In the genomic region with DNA sequence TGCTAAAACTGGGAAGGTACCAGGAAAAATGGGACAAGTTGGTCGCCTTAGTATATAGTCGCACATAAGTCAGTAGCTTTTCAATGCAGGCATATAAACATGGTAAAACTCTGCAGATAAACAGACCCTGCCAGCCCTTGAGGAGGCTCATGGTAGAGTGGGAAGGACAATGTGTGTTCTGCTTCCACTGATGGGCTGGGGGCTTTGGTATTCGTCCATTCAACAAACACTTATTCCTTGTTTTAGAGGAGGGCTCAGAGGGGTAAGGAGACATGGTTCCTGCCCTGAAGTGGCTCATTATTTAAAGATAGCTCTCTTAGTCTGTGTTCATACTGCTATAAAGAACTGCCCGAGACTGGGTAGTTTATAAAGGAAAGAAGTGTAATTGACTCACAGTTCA, we compare ENCODE assay signal across 13 cellular contexts. TPM values are rescaled to one million over a fixed set of nuclear protein-coding genes. Genes with fewer than 3 reads are reported as not detected.
"Had no signal": no experiment of that assay in that cellular context is flagged by ENCODE, and none has a peak within 500 bp of the region (broad histone marks: within the 10 kb centered on the region; RNA-seq: fewer than 3 reads in every experiment).

No MANE protein-coding gene starts in this region.

RNA-seq across cellular contexts. Expression of gene CELA3A, which starts 11.3 kb away (rescaled TPM):
- total RNA-seq: activated B cell treated with CpG ODN at 0.5 μM for 24 hours; activated CD4-positive, alpha-beta memory T cell treated with anti-CD3 and anti-CD28 coated beads for 36 hours; activated CD4-positive, alpha-beta memory T cell treated with anti-CD3 and anti-CD28 coated beads, Interleukin-2, amount 10 ng/mL, durations not matched to agents 7 days and 5 days; activated CD4-positive, alpha-beta T cell treated with anti-CD3 and anti-CD28 coated beads for 36 hours; activated CD4-positive, alpha-beta T cell treated with anti-CD3 and anti-CD28 coated beads, Interleukin-2, amount 10 ng/mL, durations not matched to agents 24 days and 14 days; activated CD4-positive, alpha-beta T cell treated with anti-CD3 and anti-CD28 coated beads, Interleukin-2, amount 10 ng/mL, durations not matched to agents 7 days and 5 days; activated CD8-positive, alpha-beta memory T cell treated with anti-CD3 and anti-CD28 coated beads for 36 hours; activated CD8-positive, alpha-beta memory T cell treated with anti-CD3 and anti-CD28 coated beads, Interleukin-2, amount 10 ng/mL, durations not matched to agents 7 days and 5 days; activated CD8-positive, alpha-beta T cell treated with anti-CD3 and anti-CD28 coated beads for 36 hours; activated CD8-positive, alpha-beta T cell treated with anti-CD3 and anti-CD28 coated beads, Interleukin-2, amount 10 ng/mL, durations not matched to agents 7 days and 5 days; T-helper 1 cell treated with Interleukin-12 subunit alpha and Interleukin-12 subunit beta and Interleukin-4 antibody, amounts not matched to agents 30 ng/mL and 1 ng/mL, for 36 hours; T-helper 17 cell; T-helper 2 cell treated with Interferon-gamma antibody and Interleukin-4, amounts not matched to agents 100 ng/mL and 5 ng/mL, for 36 hours had no signal

RNA-seq across cellular contexts. Expression of gene CELA3B, which starts 35.9 kb away (rescaled TPM):
- total RNA-seq: activated B cell treated with CpG ODN at 0.5 μM for 24 hours; activated CD4-positive, alpha-beta memory T cell treated with anti-CD3 and anti-CD28 coated beads for 36 hours; activated CD4-positive, alpha-beta memory T cell treated with anti-CD3 and anti-CD28 coated beads, Interleukin-2, amount 10 ng/mL, durations not matched to agents 7 days and 5 days; activated CD4-positive, alpha-beta T cell treated with anti-CD3 and anti-CD28 coated beads for 36 hours; activated CD4-positive, alpha-beta T cell treated with anti-CD3 and anti-CD28 coated beads, Interleukin-2, amount 10 ng/mL, durations not matched to agents 24 days and 14 days; activated CD4-positive, alpha-beta T cell treated with anti-CD3 and anti-CD28 coated beads, Interleukin-2, amount 10 ng/mL, durations not matched to agents 7 days and 5 days; activated CD8-positive, alpha-beta memory T cell treated with anti-CD3 and anti-CD28 coated beads for 36 hours; activated CD8-positive, alpha-beta memory T cell treated with anti-CD3 and anti-CD28 coated beads, Interleukin-2, amount 10 ng/mL, durations not matched to agents 7 days and 5 days; activated CD8-positive, alpha-beta T cell treated with anti-CD3 and anti-CD28 coated beads for 36 hours; activated CD8-positive, alpha-beta T cell treated with anti-CD3 and anti-CD28 coated beads, Interleukin-2, amount 10 ng/mL, durations not matched to agents 7 days and 5 days; T-helper 1 cell treated with Interleukin-12 subunit alpha and Interleukin-12 subunit beta and Interleukin-4 antibody, amounts not matched to agents 30 ng/mL and 1 ng/mL, for 36 hours; T-helper 17 cell; T-helper 2 cell treated with Interferon-gamma antibody and Interleukin-4, amounts not matched to agents 100 ng/mL and 5 ng/mL, for 36 hours had no signal
